Comparison of ENCODE assay signal across 8 cellular contexts in the genomic region with DNA sequence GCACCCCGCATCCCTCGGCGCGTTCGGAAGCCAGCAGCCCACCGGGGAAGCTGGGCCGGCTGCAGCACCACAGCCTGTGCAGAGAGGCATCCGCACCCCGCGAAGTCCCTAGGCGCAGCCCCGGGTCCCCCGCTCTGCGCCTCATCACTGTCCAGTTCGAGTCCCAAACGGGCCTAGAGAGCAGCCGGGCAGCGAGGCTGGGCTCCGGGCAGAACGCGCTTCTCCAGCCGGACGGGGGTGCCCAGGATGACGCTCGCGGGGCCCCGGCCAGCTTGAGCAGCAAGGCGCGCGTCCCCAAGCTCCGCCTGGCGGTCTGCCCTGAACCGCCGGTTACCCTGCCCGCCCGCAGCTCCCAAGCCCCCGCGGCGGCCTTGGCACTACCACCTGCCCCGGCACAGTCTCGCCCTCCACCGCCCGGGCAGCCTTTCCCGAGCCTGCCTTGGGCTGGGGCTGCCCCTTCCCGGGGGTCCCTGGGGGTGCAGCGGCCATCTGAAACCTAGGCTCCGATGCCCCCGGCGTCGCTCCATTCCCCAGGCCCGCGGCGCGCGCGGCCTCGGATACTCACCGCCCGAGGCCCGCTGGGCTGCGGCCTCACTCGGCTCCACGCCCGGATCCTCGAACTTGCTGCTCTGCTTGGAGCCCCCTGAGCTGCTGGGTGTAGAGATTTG. TPM values are rescaled to one million over a fixed set of nuclear protein-coding genes. Genes with fewer than 3 reads are reported as not detected.
A peak's percentile ranks its signal among the peaks of the same experiment; 100 is the strongest.
DNase-seq lines count a peak whose midpoint lies in the region; ATAC-seq and TF ChIP-seq lines count a peak whose summit lies in the region.

No MANE protein-coding gene starts in this region.

- POLR2A ChIA-PET in CD8-positive, alpha-beta memory T cell (lab: Charles Lee), result interaction anchor here (0.7 kb wide), 1 partner anchor 43 kb away, joined by 3 read pairs; no protein-coding TSS in a partner anchor

- peaks cover 12 to 23% of the 10 kb centered on the region in 2 donors for H3K27me3 Mint-ChIP-seq in CD8-positive, alpha-beta memory T cell

- peaks cover 4% of the 10 kb centered on the region for H3K27me3 ChIP-seq in CD8-positive, alpha-beta memory T cell (ENCODE audit: insufficient read depth, low read length, poor library complexity, severe bottlenecking)
- H3K27me3 ChIP-seq in dorsolateral prefrontal cortex (no peaks in the 10 kb centered on the region), lung (ENCODE audit: control insufficient read depth, insufficient read depth) (no peaks in the 10 kb centered on the region)

- H3K9me3 ChIP-seq in CD8-positive, alpha-beta memory T cell (ENCODE audit: low read length), result no peaks in the 10 kb centered on the region
- H3K9me3 ChIP-seq in lung (ENCODE audit: control insufficient read depth in 2 of 2, insufficient read depth in 1 of 2, low read length in 1 of 2), result no peaks in the 10 kb centered on the region

- H3K9me3 Mint-ChIP-seq in CD8-positive, alpha-beta memory T cell, result no peaks in the 10 kb centered on the region

- no peak overlapping the region for H3K27ac ChIP-seq in CD8-positive, alpha-beta memory T cell (ENCODE audit: low read depth, low read length)
- peak overlapping the region in 57 of 59 donors; percentile 64 to 94 (median 89) for H3K27ac ChIP-seq in dorsolateral prefrontal cortex
- peak overlapping the region; percentile 28 to 71 for H3K27ac ChIP-seq in lung (ENCODE audit: low read depth in 1 of 2, low read length in 1 of 2)

- WGBS in lung, 2 donors, result 0 to 1% methylated on average over 58 to 65 of the region's 65 CpGs

- intact Hi-C loops in dorsolateral prefrontal cortex (cut with DNase I), result loop anchor here (2.0 to 5.0 kb wide), 3 partner anchors 89 to 146 kb away; partner anchors contain the start of genes FBXO36 (in 1 of the 2) and TRIP12 (in 1 of the 2)

- CTCF ChIA-PET in CD8-positive, alpha-beta memory T cell (lab: Charles Lee), result interaction anchor here (0.5 to 2.7 kb wide), 14 partner anchors 9 to 593 kb away, joined by 3 to 12 read pairs (median 4); no protein-coding TSS in a partner anchor

- peaks cover 20 to 21% (median 21%) of the 10 kb centered on the region in 3 donors for H3K4me1 Mint-ChIP-seq in CD8-positive, alpha-beta memory T cell

- peak overlapping the region; percentile 39 for H3K4me3 ChIP-seq in CD8-positive, alpha-beta memory T cell (ENCODE audit: low read length)
- H3K4me3 ChIP-seq in LNCaP clone FGC (ENCODE audit: low read depth, low read length) (peak overlapping the region; percentile 69), dorsolateral prefrontal cortex (peak overlapping the region; percentile 57 to 89 (median 75)), lung (peak overlapping the region; percentile 56)

- H3K27ac Mint-ChIP-seq in CD8-positive, alpha-beta memory T cell, result peak overlapping the region in 1 of 8 donors; percentile 45

- ATAC-seq in lung (ENCODE audit: insufficient read depth, low FRiP score), result peak; percentile 45

- H3K36me3 ChIP-seq in CD8-positive, alpha-beta memory T cell (ENCODE audit: insufficient read depth, low read length), result no peaks in the 10 kb centered on the region
- H3K36me3 ChIP-seq in lung (ENCODE audit: control insufficient read depth in 2 of 2, insufficient read depth in 2 of 2, low read length in 2 of 2), result no peaks in the 10 kb centered on the region

- H3K4me3 Mint-ChIP-seq in CD8-positive, alpha-beta memory T cell, result peak overlapping the region; percentile 81 to 96 (median 91)

- no peak for TF ChIP-seq CTCF in GM20000 (IDR thresholded peaks at IDR 0.05; ENCODE audit: extremely low read depth, missing control alignments)
- no peak for TF ChIP-seq CTCF in LNCaP clone FGC (IDR thresholded peaks at IDR 0.05; ENCODE audit: control insufficient read depth, extremely low read depth, insufficient read depth)
- TF ChIP-seq CTCF in dorsolateral prefrontal cortex (IDR thresholded peaks at IDR 0.05 in 54 of 56, conservative IDR thresholded peaks at IDR 0.05 in 2 of 56; ENCODE audit: low read depth in 1 of 56, partially characterized antibody in 56 of 56), result peak in 17 of 56 donors; percentile 3 to 35 (median 17)
- no peak for TF ChIP-seq CTCF in lung (IDR thresholded peaks at IDR 0.05; ENCODE audit: control extremely low read depth, extremely low read depth)

- H3K4me1 ChIP-seq in CD8-positive, alpha-beta memory T cell (ENCODE audit: insufficient read depth, low read length), result peaks cover 4% of the 10 kb centered on the region
- H3K4me1 ChIP-seq in lung (ENCODE audit: control insufficient read depth in 2 of 2, insufficient read depth in 2 of 2, low read length in 2 of 2), result no peaks in the 10 kb centered on the region

- DNase-seq in CD8-positive, alpha-beta memory T cell, result peak in 4 of 5 donors; percentile 4 to 52 (median 18)
- DNase-seq in GM20000 (ENCODE audit: low spot score) (peak; percentile 68), LNCaP clone FGC (ENCODE audit: low read depth) (no peak), dorsolateral prefrontal cortex (peak in 9 of 10 donors; percentile 30 to 77 (median 60)), lung (ENCODE audit: low spot score) (no peak), H4 (ENCODE audit: low spot score) (no peak)
- peak; percentile 34 to 42 for DNase-seq in activated CD4-positive, alpha-beta T cell treated with anti-CD3 and anti-CD28 coated beads for 4 hours
- DNase-seq in stimulated activated CD8-positive, alpha-beta memory T cell treated with anti-CD3 and anti-CD28 coated beads, Interleukin-12 subunit alpha, Interleukin-12 subunit beta, amount 100 ng/mL, for 4 hours (ENCODE audit: low read depth), result peak; percentile 19

- peaks cover 0 to 4% (median 0%) of the 10 kb centered on the region in 3 donors for H3K36me3 Mint-ChIP-seq in CD8-positive, alpha-beta memory T cell

RNA-seq across cellular contexts. Expression of gene SLC16A14, which starts 0.6 kb away (rescaled TPM):
- total RNA-seq in CD8-positive, alpha-beta memory T cell, result 1 to 10 TPM in 1 of 2 experiments, under 1 TPM in 1; 0.27 to 1.0 TPM
- 0.13 TPM for polyA plus RNA-seq in CD8-positive, alpha-beta memory T cell
- 10 to 100 TPM in 118 of 120 experiments, 1 to 10 TPM in 2; 4.2 to 28.7 (median 18.5) TPM for total RNA-seq in dorsolateral prefrontal cortex
- 1 to 10 TPM; 5.2 to 8.2 TPM for total RNA-seq in lung
- 1 to 10 TPM in 1 of 2 donors, under 1 TPM in 1; 0.85 to 1.7 TPM for polyA plus RNA-seq in lung
- total RNA-seq in H4 (2014; rRNA removed; shearing (Covaris generic)), result 0.82 and 2.5 TPM in 2 replicates

Comparison
In these comparisons a context has a peak if more than half of its experiments do, and no peak if none do; other contexts are left out.
1. DNase-seq: peak in CD8-positive, alpha-beta memory T cell (4 of 5), GM20000 (single experiment), activated CD4-positive, alpha-beta T cell treated with anti-CD3 and anti-CD28 coated beads for 4 hours (2 of 2), dorsolateral prefrontal cortex (9 of 10) and stimulated activated CD8-positive, alpha-beta memory T cell treated with anti-CD3 and anti-CD28 coated beads, Interleukin-12 subunit alpha, Interleukin-12 subunit beta, amount 100 ng/mL, for 4 hours (single experiment); none in LNCaP clone FGC (single experiment), lung (single experiment) and H4 (single experiment).
2. Peak in every context shown above with its lines, with median percentiles within 50 percentile points of each other: H3K4me3 ChIP-seq.